Comparison of ENCODE assay signal across 34 cellular contexts in the genomic region with DNA sequence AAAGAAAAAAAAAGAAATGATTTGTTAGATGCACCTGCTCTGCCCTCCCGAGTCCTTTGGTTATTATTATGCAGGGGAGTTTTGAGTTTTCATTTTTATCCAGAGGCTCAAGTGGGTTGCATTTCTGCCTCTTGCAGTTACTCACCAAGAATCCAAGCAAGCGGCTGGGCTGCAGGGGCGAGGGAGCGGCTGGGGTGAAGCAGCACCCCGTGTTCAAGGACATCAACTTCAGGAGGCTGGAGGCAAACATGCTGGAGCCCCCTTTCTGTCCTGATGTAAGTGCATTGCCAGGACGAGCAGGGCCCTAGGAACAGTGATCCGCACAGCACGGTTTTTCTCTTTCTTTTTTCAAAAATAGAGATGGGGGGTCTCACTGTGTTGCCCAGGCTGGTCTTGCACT. TPM values are rescaled to one million over a fixed set of nuclear protein-coding genes. Genes with fewer than 3 reads are reported as not detected.
"Had no signal": no experiment of that assay in that cellular context is flagged by ENCODE, and none has a peak within 500 bp of the region (broad histone marks: within the 10 kb centered on the region; RNA-seq: fewer than 3 reads in every experiment).

No MANE protein-coding gene starts in this region.

- H3K27ac ChIP-seq: colonic mucosa, epithelial cell of prostate, esophagus squamous epithelium, gastrocnemius medialis, heart right ventricle, left lung had no signal

- H3K4me1 ChIP-seq: colonic mucosa had no signal

- ATAC-seq: effector memory CD8-positive, alpha-beta T cell; esophagus mucosa; gastrocnemius medialis; heart right ventricle; left cardiac atrium; left lung; left ventricle myocardium superior; mucosa of descending colon had no signal

- H3K36me3 Mint-ChIP-seq: memory B cell, mesothelial cell of epicardium had no signal

- H3K27ac Mint-ChIP-seq: dendritic cell treated with granulocyte-macrophage colony-stimulating factor and Interleukin-4, amounts not matched to agents 40 ng/mL and 50 ng/mL, for 4 days; effector memory CD8-positive, alpha-beta T cell; endodermal cell; memory B cell; mesothelial cell of epicardium had no signal

- FAIRE-seq: endometrium, islet of Langerhans, keratinocyte had no signal

- H3K4me3 Mint-ChIP-seq: dendritic cell treated with granulocyte-macrophage colony-stimulating factor and Interleukin-4, amounts not matched to agents 40 ng/mL and 50 ng/mL, for 4 days; effector memory CD8-positive, alpha-beta T cell; endodermal cell; memory B cell; mesothelial cell of epicardium had no signal

- H3K4me3 ChIP-seq: colonic mucosa, esophagus squamous epithelium, gastrocnemius medialis, heart right ventricle, left lung, lung, mucosa of descending colon had no signal

- H3K9me3 ChIP-seq: colonic mucosa, esophagus squamous epithelium, gastrocnemius medialis, heart right ventricle, left lung, mucosa of descending colon had no signal

- DNase-seq: colonic mucosa; cortex of kidney; effector CD8-positive, alpha-beta T cell; effector memory CD8-positive, alpha-beta T cell; endodermal cell; erythroblast; esophagus squamous epithelium; foreskin fibroblast; foreskin melanocyte; gastrocnemius medialis; glutamatergic neuron; heart right ventricle; hippocampal formation; left cardiac atrium; left lung; left ventricle myocardium superior; mammary epithelial cell; mesendoderm; mucosa of descending colon had no signal

- H3K27me3 ChIP-seq: colonic mucosa, gastrocnemius medialis, heart right ventricle had no signal

- H3K9me3 Mint-ChIP-seq: dendritic cell treated with granulocyte-macrophage colony-stimulating factor and Interleukin-4, amounts not matched to agents 40 ng/mL and 50 ng/mL, for 4 days; effector memory CD8-positive, alpha-beta T cell; endodermal cell; memory B cell; mesothelial cell of epicardium had no signal

- H3K36me3 ChIP-seq: colonic mucosa, esophagus squamous epithelium, gastrocnemius medialis, heart right ventricle, left lung had no signal

RNA-seq across cellular contexts. Expression of gene HTT-AS, which starts 39.1 kb away (rescaled TPM):
- total RNA-seq: chondrocyte, colonic mucosa, dermis microvascular lymphatic vessel endothelial cell, endodermal cell, esophagus mucosa, esophagus squamous epithelium, gastrocnemius medialis, glomerular endothelial cell, heart right ventricle, kidney epithelial cell, left cardiac atrium, left lung, left ventricle myocardium superior, lower leg skin, lung, mammary epithelial cell, mesothelial cell of epicardium, mucosa of descending colon, myocyte had no signal
- polyA plus RNA-seq: heart right ventricle, keratinocyte, lung, mammary epithelial cell had no signal
